In the genomic region with DNA sequence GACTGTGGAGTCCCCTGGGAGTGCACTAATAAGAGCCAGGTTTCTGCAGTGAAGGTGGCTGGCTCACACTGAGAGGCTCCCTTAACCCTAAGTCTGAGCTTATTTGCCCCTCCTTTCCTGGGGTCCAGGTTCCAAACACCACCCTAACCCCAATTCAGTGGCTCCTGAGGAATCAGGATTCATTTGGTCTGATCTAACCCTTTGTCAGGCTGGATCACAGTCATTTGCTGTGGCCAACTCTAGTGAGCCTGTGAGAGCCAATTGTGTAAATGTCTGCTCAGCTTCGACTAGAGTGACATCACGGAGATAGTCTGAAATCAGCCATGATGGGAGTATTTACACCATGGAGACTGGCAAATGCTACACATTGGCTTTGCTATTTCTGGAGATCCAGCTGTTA, we compare ENCODE assay signal across 8 cellular contexts.
"Had no signal": no experiment of that assay in that cellular context is flagged by ENCODE, and none has a peak within 500 bp of the region (broad histone marks: within the 10 kb centered on the region; RNA-seq: fewer than 3 reads in every experiment).

No MANE protein-coding gene starts in this region.

- H2AFZ ChIP-seq: GM23338 had no signal

- H3K36me3 Mint-ChIP-seq: IgD-negative memory B cell had no signal

- H3K4me2 ChIP-seq: GM23338 had no signal

- H3K4me3 Mint-ChIP-seq: GM23338, H9, IgD-negative memory B cell had no signal

- ATAC-seq: GM23338, HepG2 had no signal

- DNase-seq: H9, HCEC 1CT had no signal

- H3K27ac Mint-ChIP-seq: GM23338, H9 had no signal

- H3K4me1 Mint-ChIP-seq: GM23338, H9 had no signal

- H3K9me3 Mint-ChIP-seq: GM23338 had no signal

- FAIRE-seq: H1, H54, HepG2, HTR-8/SVneo had no signal

- H3K4me3 ChIP-seq: GM23338 had no signal
